In the genomic region with DNA sequence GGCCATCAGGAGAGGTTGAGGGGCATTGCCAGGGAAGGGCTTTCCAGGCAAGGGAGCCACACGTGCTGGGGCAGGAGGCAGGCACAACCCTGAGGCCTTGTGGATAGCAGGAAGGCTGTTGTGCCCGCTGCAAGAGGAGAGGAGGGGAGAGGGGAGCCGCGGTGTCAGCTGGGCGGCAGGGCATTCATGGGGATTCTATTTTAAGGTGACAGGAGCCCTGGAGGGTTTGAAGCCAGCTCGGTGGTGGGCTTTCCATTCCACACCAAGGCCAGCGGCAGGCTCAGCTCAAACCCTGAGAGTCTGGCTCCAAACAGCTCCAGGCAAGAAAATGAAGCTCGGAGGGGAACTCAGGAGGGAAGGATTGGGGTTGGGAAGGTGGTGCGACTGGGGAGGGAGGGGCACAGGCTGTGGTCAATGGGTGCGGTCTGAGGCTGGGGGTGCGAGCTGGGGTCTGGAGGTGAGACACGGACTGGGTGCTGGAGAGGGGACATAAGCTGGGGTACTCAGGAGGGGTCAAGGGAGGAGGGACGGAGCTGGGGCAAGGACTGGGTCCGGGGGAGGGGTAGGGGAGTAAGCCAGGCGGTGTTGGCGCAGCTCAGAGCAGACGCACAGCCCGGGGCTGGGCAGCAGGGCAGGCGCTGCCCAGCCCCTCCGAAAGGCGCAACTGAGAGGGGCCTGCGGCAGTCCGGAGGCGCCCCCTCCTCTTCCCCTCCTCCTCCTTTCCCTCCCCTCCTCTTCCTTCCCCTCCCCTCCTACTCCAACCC, we compare ENCODE assay signal across 8 cellular contexts. TPM values are rescaled to one million over a fixed set of nuclear protein-coding genes. Genes with fewer than 3 reads are reported as not detected.
DNase-seq lines count a peak whose midpoint lies in the region; FAIRE-seq and TF ChIP-seq lines count a peak whose summit lies in the region.

No MANE protein-coding gene starts in this region.

- no peaks in the 10 kb centered on the region for H3K9me3 Mint-ChIP-seq in HFFc6
- H3K9me3 Mint-ChIP-seq in astrocyte (ENCODE audit: unreplicated experiment) = peaks cover 4% of the 10 kb centered on the region

- FAIRE-seq in astrocyte (lab: Jason Lieb, UNC) = no peak

- no peak for DNase-seq in HFFc6
- DNase-seq in astrocyte (ENCODE audit: low read depth) = no peak
- no peak for DNase-seq in erythroblast (lab: John Stamatoyannopoulos, UW)
- no peak for DNase-seq in amniotic stem cell (lab: John Stamatoyannopoulos, UW)
- no peak for DNase-seq in GOT3 (lab: John Stamatoyannopoulos, UW)
- DNase-seq in head of caudate nucleus = no peak

- H3K4me3 Mint-ChIP-seq in HFFc6 (peak overlapping the region; percentile 47; the same call in 1 of the 2 replicates), astrocyte (ENCODE audit: unreplicated experiment) (no peak overlapping the region)

- H4K20me1 ChIP-seq in astrocyte (ENCODE audit: insufficient read depth, low read length) = no peaks in the 10 kb centered on the region

- H3K27me3 Mint-ChIP-seq in HFFc6 (ENCODE audit: insufficient read depth) (peaks cover 27% of the 10 kb centered on the region), astrocyte (ENCODE audit: low read depth, unreplicated experiment) (peaks cover 27% of the 10 kb centered on the region)

- intact Hi-C loops in head of caudate nucleus (cut with DNase I) = loop anchor here (10.0 kb wide), 3 partner anchors 572 to 872 kb away; no protein-coding TSS in a partner anchor

- H3K9ac ChIP-seq in astrocyte (ENCODE audit: low read length) = peak overlapping the region; percentile 48

- H3K4me1 ChIP-seq in astrocyte (ENCODE audit: insufficient read depth, low read length) = no peaks in the 10 kb centered on the region

- H3K27ac Mint-ChIP-seq in HFFc6 (no peak overlapping the region), astrocyte (ENCODE audit: unreplicated experiment) (no peak overlapping the region)

- H2AFZ ChIP-seq in astrocyte (ENCODE audit: low read depth, low read length) = peak overlapping the region; percentile 34

- no peaks in the 10 kb centered on the region for H3K79me2 ChIP-seq in astrocyte (ENCODE audit: insufficient read depth, low read length)

- H3K4me2 ChIP-seq in astrocyte (ENCODE audit: low read length) = peak overlapping the region; percentile 93

- H3K36me3 ChIP-seq in astrocyte (ENCODE audit: insufficient read depth, low read length) = no peaks in the 10 kb centered on the region

- H3K36me3 Mint-ChIP-seq in HFFc6 (ENCODE audit: low read depth) (no peaks in the 10 kb centered on the region), astrocyte (ENCODE audit: low read depth, unreplicated experiment) (no peaks in the 10 kb centered on the region)

- H3K27ac ChIP-seq in astrocyte (ENCODE audit: low read depth, low read length) (no peak overlapping the region), skin epidermis (peak overlapping the region in 9 of 21 experiments; percentile 14 to 79 (median 44))

- TF ChIP-seq POLR2A in erythroblast (IDR thresholded peaks at IDR 0.05; ENCODE audit: low read length) = no peak

- peaks cover 6% of the 10 kb centered on the region for H3K4me1 Mint-ChIP-seq in HFFc6 (ENCODE audit: low read depth)
- peaks cover 5% of the 10 kb centered on the region for H3K4me1 Mint-ChIP-seq in astrocyte (ENCODE audit: low read depth, unreplicated experiment)

- no peak for TF ChIP-seq CTCF in HFFc6 (IDR thresholded peaks at IDR 0.05)
- TF ChIP-seq CTCF in astrocyte (IDR thresholded peaks at IDR 0.05; ENCODE audit: insufficient read depth, low read depth, low read length) = no peak

- no peaks in the 10 kb centered on the region for H3K9me3 ChIP-seq in astrocyte (ENCODE audit: insufficient read depth, low read depth, low read length)
- no peaks in the 10 kb centered on the region for H3K9me3 ChIP-seq in iPS-18c (ENCODE audit: control insufficient read depth, insufficient read depth, low read length)

- peaks cover 5% of the 10 kb centered on the region for H3K27me3 ChIP-seq in astrocyte (ENCODE audit: insufficient read depth, low read length)

- H3K4me3 ChIP-seq in astrocyte (ENCODE audit: insufficient read depth, low read depth, low read length) (peak overlapping the region; percentile 23), iPS-18c (ENCODE audit: insufficient read depth, low read depth, low read length) (peak overlapping the region; percentile 50), skin epidermis (peak overlapping the region; percentile 19 to 53 (median 40))

RNA-seq across cellular contexts. Expression of gene TPRA1, which starts 43.4 kb away (rescaled TPM):
- 10 to 100 TPM; 38.8 to 47.5 (median 43.8) TPM for total RNA-seq in HFFc6 (2021; fragmentation: NEBNext Ultra II Directional; extraction: Animal tissue kit (Norgen Biotek cat#: 25700))
- 24.6 and 24.9 TPM in 2 replicates for total RNA-seq in astrocyte

RNA-seq across cellular contexts. Expression of gene MCM2, which starts 51.1 kb away (rescaled TPM):
- 10 to 100 TPM; 24.1 to 56.0 (median 45.0) TPM for total RNA-seq in HFFc6 (2021; fragmentation: NEBNext Ultra II Directional; extraction: Animal tissue kit (Norgen Biotek cat#: 25700))
- 8.4 and 11.9 TPM in 2 replicates for total RNA-seq in astrocyte
